In the genomic region with DNA sequence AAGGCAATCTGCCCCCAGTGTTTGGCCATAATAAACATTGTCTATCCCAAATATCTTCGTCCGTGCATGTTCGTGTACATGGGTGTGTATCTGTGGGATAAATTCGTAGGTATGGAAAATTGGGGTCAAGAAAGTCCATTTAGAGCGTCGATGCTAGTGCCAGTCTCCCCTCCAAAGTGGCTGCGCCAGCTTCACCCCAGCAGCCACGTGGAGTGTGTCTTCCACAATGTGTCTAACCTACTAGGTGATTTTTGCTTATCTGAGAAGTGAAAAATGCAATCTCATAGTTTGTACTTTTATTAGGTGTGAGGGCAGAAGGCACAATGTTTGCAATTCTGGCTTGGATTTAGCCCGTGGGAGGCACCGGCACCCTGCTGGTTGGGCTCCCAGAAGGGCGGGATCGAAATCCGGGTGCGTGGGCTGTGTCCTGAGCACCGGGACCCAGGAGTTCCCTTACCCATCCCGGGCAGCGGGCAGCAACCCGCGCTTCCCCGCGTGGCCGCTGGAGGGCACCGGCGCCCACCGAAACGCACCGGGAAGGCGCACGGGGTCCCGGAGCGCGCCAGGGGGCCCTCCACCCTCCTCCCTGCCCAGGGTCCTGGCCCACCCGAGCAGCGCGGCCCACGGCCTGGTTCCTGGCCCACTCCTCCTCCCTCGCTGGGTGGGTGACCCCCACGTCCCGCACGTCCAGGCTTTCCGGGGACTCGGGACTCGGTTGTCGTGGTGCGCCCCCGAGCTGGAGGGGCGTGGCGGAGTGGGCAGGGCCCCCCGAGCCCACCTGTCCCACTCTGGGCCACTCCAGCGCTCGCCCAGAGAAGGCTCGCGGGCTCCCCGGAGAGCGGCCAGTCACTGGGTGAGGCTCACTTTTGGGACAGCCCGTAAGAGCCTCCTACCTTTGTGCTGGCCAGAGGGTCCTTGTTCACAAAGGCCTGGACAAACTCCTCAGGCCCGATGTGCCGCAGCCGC, we compare ENCODE assay signal across 8 cellular contexts. TPM values are rescaled to one million over a fixed set of nuclear protein-coding genes. Genes with fewer than 3 reads are reported as not detected.
DNase-seq lines count a peak whose midpoint lies in the region; ATAC-seq and TF ChIP-seq lines count a peak whose summit lies in the region.

No MANE protein-coding gene starts in this region.

- TF ChIP-seq CTCF in mesothelial cell of epicardium (IDR thresholded peaks at IDR 0.05; ENCODE audit: unreplicated experiment): peak; percentile 80
- peak; percentile 81 for TF ChIP-seq CTCF in upper lobe of right lung (IDR thresholded peaks at IDR 0.05)

- H3K4me1 Mint-ChIP-seq in effector memory CD8-positive, alpha-beta T cell (ENCODE audit: low read depth in 2 of 2): no peaks in the 10 kb centered on the region
- H3K4me1 Mint-ChIP-seq in mesothelial cell of epicardium: peaks cover 2% of the 10 kb centered on the region

- DNase-seq in activated naive CD4-positive, alpha-beta T cell treated with Interleukin-2 at 50 U/mL for 16 hours: peak; percentile 12
- DNase-seq in activated naive CD4-positive, alpha-beta T cell treated with anti-CD3 and anti-CD28 coated beads, Interleukin-2, amount 50 U/mL, for 16 hours: no peak
- peak; percentile 20 to 29 (median 27) for DNase-seq in effector memory CD8-positive, alpha-beta T cell
- DNase-seq in mesothelial cell of epicardium (ENCODE audit: low spot score in 2 of 2, unreplicated experiment in 2 of 2) (peak; percentile 35 to 68), upper lobe of right lung (peak; percentile 72), amniotic stem cell (lab: John Stamatoyannopoulos, UW) (no peak)

- H3K27me3 Mint-ChIP-seq in effector memory CD8-positive, alpha-beta T cell: peaks cover 11 to 34% of the 10 kb centered on the region in 2 donors
- H3K27me3 Mint-ChIP-seq in mesothelial cell of epicardium (ENCODE audit: low read depth): peaks cover 12% of the 10 kb centered on the region

- no peaks in the 10 kb centered on the region for H3K9me3 ChIP-seq in upper lobe of right lung

- no peaks in the 10 kb centered on the region for H3K36me3 ChIP-seq in upper lobe of right lung

- no peaks in the 10 kb centered on the region for H3K36me3 Mint-ChIP-seq in effector memory CD8-positive, alpha-beta T cell (ENCODE audit: insufficient read depth)
- no peaks in the 10 kb centered on the region for H3K36me3 Mint-ChIP-seq in mesothelial cell of epicardium

- H3K27ac ChIP-seq in upper lobe of right lung: no peak overlapping the region

- H3K27ac Mint-ChIP-seq in effector memory CD8-positive, alpha-beta T cell: no peak overlapping the region
- no peak overlapping the region for H3K27ac Mint-ChIP-seq in mesothelial cell of epicardium

- H3K9me3 Mint-ChIP-seq in effector memory CD8-positive, alpha-beta T cell: no peaks in the 10 kb centered on the region
- H3K9me3 Mint-ChIP-seq in mesothelial cell of epicardium: no peaks in the 10 kb centered on the region

- H3K27me3 ChIP-seq in upper lobe of right lung: peaks cover 26% of the 10 kb centered on the region

- H3K4me1 ChIP-seq in upper lobe of right lung: no peaks in the 10 kb centered on the region

- intact Hi-C loops in upper lobe of right lung (cut with DNase I): no loop called here

- H3K4me3 ChIP-seq in upper lobe of right lung: no peak overlapping the region

- ATAC-seq in SK-N-SH treated with all-trans-retinoic acid at 6 μM for 48 hours (peak; percentile 87), upper lobe of right lung (peak; percentile 80), HG02885 (IDR thresholded peaks at IDR 0.05; ENCODE audit: poor library complexity, unreplicated experiment) (no peak)
- peak; percentile 32 for ATAC-seq in effector memory CD8-positive, alpha-beta T cell (replicated peaks)

- H3K4me3 Mint-ChIP-seq in effector memory CD8-positive, alpha-beta T cell: no peak overlapping the region
- H3K4me3 Mint-ChIP-seq in mesothelial cell of epicardium: no peak overlapping the region

TF ChIP-seq in SK-N-SH treated with all-trans-retinoic acid at 6 μM for 48 hours, 23 proteins besides CTCF, POLR2A, EP300 and RAD21:
- TF ChIP-seq TCF4 (CRISPR knock-in tag; IDR thresholded peaks at IDR 0.05; ENCODE audit: borderline replicate concordance): no peak

RNA-seq across cellular contexts. Expression of gene RNF130, which starts 55.4 kb away (rescaled TPM):
- total RNA-seq in mesothelial cell of epicardium (44.9 to 46.8 TPM (median 44.9 TPM) in 3 replicates), upper lobe of right lung (109 TPM)

Comparison
In these comparisons a context has a peak if more than half of its experiments do, and no peak if none do; other contexts are left out.
1. DNase-seq: peak in activated naive CD4-positive, alpha-beta T cell treated with Interleukin-2 at 50 U/mL for 16 hours (single experiment), effector memory CD8-positive, alpha-beta T cell (3 of 3), mesothelial cell of epicardium (2 of 2) and upper lobe of right lung (single experiment); none in activated naive CD4-positive, alpha-beta T cell treated with anti-CD3 and anti-CD28 coated beads, Interleukin-2, amount 50 U/mL, for 16 hours (single experiment) and amniotic stem cell (single experiment).